ENCODE assay signal across 2 cellular contexts in the genomic region with DNA sequence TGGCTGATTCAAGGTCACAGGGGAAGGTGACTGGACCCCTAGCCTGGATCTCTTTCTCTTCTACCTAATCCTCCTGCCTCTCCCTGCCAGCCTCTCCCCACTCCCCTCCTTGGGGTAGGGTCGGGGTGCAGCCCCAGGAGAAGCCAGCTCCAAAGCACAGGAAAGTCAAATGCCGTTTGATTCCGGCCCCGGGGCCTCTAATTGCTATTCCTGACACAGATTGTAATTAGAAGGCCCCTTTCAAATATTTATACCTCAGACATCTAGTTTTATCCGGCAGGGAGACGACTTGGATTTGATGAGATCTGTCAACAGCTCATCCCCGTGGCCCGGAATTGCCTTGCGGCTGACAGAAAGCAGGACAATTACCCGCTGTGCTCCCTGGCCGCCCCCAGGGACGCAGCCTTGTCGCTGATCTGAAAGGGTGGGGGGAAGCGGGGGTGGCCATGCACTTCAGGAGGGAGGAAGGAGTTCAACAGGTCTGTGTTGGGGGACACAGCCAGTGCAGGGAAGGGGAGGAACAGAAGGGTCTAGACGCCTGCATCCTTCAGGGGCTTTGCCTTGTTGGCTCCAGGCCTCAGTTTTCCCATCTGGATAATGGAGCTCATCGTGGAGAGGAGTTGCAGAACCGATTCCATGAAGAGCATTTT.
TF ChIP-seq lines count a peak whose summit lies in the region.

No MANE protein-coding gene starts in this region.

TF ChIP-seq in HepG2, 621 proteins besides CTCF, POLR2A, EP300 and RAD21:
- no peak for TF ChIP-seq ZNF530 (CRISPR knock-in tag; IDR thresholded peaks at IDR 0.05; ENCODE audit: low read depth)
- peak; percentile 91 for TF ChIP-seq ZNF629 (CRISPR knock-in tag; conservative IDR thresholded peaks at IDR 0.05)
- TF ChIP-seq ZMYM3 (CRISPR knock-in tag; IDR thresholded peaks at IDR 0.05) = 0 out of 2 replicates have a peak, but pooled peaks have one; percentile 44
- TF ChIP-seq, protein P1, sequence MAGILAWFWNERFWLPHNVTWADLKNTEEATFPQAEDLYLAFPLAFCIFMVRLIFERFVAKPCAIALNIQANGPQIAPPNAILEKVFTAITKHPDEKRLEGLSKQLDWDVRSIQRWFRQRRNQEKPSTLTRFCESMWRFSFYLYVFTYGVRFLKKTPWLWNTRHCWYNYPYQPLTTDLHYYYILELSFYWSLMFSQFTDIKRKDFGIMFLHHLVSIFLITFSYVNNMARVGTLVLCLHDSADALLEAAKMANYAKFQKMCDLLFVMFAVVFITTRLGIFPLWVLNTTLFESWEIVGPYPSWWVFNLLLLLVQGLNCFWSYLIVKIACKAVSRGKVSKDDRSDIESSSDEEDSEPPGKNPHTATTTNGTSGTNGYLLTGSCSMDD (CRISPR knock-in tag; IDR thresholded peaks at IDR 0.05) = no peak

TF ChIP-seq in WTC11, 78 proteins besides CTCF, POLR2A, EP300 and RAD21:
- TF ChIP-seq, protein P2, sequence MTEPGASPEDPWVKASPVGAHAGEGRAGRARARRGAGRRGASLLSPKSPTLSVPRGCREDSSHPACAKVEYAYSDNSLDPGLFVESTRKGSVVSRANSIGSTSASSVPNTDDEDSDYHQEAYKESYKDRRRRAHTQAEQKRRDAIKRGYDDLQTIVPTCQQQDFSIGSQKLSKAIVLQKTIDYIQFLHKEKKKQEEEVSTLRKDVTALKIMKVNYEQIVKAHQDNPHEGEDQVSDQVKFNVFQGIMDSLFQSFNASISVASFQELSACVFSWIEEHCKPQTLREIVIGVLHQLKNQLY (CRISPR knock-in tag; IDR thresholded peaks at IDR 0.05) = no peak
- TF ChIP-seq GTF2I (CRISPR knock-in tag; conservative IDR thresholded peaks at IDR 0.05) (peak; percentile 87), CBFB (CRISPR knock-in tag; IDR thresholded peaks at IDR 0.05; ENCODE audit: low read depth) (no peak), ZNF219 (CRISPR knock-in tag; IDR thresholded peaks at IDR 0.05; ENCODE audit: borderline replicate concordance) (no peak), ZNF138 (CRISPR knock-in tag; conservative IDR thresholded peaks at IDR 0.05) (no peak)
- TF ChIP-seq, protein P3, sequence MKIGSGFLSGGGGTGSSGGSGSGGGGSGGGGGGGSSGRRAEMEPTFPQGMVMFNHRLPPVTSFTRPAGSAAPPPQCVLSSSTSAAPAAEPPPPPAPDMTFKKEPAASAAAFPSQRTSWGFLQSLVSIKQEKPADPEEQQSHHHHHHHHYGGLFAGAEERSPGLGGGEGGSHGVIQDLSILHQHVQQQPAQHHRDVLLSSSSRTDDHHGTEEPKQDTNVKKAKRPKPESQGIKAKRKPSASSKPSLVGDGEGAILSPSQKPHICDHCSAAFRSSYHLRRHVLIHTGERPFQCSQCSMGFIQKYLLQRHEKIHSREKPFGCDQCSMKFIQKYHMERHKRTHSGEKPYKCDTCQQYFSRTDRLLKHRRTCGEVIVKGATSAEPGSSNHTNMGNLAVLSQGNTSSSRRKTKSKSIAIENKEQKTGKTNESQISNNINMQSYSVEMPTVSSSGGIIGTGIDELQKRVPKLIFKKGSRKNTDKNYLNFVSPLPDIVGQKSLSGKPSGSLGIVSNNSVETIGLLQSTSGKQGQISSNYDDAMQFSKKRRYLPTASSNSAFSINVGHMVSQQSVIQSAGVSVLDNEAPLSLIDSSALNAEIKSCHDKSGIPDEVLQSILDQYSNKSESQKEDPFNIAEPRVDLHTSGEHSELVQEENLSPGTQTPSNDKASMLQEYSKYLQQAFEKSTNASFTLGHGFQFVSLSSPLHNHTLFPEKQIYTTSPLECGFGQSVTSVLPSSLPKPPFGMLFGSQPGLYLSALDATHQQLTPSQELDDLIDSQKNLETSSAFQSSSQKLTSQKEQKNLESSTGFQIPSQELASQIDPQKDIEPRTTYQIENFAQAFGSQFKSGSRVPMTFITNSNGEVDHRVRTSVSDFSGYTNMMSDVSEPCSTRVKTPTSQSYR (CRISPR knock-in tag; IDR thresholded peaks at IDR 0.05) = no peak
- TF ChIP-seq, protein P4, sequence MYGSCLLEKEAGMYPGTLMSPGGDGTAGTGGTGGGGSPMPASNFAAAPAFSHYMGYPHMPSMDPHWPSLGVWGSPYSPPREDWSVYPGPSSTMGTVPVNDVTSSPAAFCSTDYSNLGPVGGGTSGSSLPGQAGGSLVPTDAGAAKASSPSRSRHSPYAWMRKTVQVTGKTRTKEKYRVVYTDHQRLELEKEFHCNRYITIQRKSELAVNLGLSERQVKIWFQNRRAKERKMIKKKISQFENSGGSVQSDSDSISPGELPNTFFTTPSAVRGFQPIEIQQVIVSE (CRISPR knock-in tag; IDR thresholded peaks at IDR 0.05; ENCODE audit: borderline replicate concordance) = no peak
